ENCODE assay signal across 8 cellular contexts in the genomic region with DNA sequence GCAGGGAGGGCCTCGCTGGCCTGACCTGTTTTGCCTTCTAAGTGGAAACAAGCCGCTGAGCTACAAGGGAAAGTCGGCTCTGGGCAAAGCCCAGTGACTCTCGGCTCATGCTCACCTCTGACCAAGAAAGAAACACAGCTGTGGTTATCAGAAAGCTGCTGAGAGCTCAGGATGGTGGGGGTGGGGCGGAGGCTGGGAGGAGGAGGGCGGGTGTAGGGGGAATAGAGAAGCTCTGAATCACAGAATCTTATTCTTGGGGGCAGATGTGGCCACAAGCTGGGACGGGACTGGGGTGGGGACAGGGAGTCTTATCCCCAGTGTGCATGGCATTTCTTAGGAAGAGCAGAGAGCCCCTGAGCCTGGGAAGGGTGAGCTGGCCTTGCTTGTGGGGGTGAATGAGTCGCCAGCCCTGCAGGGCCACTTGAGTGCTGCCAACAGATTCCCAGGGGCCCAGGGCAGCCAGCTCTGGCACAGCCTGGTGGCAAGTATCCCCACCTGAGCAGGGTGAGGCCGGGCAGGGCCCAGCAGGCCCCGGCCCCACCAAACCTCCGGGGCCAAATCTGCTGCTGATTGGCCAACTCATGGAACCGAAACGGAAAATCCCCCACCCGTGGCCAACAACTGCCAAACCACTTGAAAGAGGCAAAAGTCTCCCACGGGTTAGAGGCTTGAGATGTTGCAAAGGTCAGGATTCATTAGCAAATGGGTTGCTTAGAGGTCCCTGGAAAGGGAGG.
DNase-seq lines count a peak whose midpoint lies in the region; ATAC-seq, FAIRE-seq and TF ChIP-seq lines count a peak whose summit lies in the region.

No MANE protein-coding gene starts in this region.

- in situ Hi-C loops in astrocyte of the spinal cord (cut with HindIII; ENCODE audit: low sequenced_read_pairs) (no loop called here), HepG2 (cut with HindIII; ENCODE audit: extremely low pct_ligation_motif_present, low pct_unique_long_range_greater_than_20kb) (no loop called here)

- TF ChIP-seq POLR2A in HepG2 (IDR thresholded peaks at IDR 0.05; ENCODE audit: insufficient read depth in 1 of 2, low read depth in 2 of 2, low read length in 2 of 2) = no peak

- no peak for TF ChIP-seq RAD21 in HepG2 (CRISPR knock-in tag; IDR thresholded peaks at IDR 0.05)

- H2AFZ ChIP-seq in HepG2 (ENCODE audit: low read length) = no peak overlapping the region

- ATAC-seq in HG03108 (IDR thresholded peaks at IDR 0.05; ENCODE audit: unreplicated experiment) (peak; percentile 62), HepG2 (peak; percentile 59)

- peaks cover 3 to 17% of the 10 kb centered on the region in 2 experiments; a peak in 3 of 5 replicates for H3K27me3 ChIP-seq in HepG2 (ENCODE audit: control insufficient read depth in 1 of 2, insufficient read depth in 2 of 2, low read length in 2 of 2)

- no peak overlapping the region for H3K9ac ChIP-seq in HepG2 (ENCODE audit: insufficient read depth, low read depth, low read length)

- WGBS in HepG2 (ENCODE audit: low lambda C conversion rate) = 4% methylated on average over 12 of the region's 15 CpGs

- POLR2A ChIA-PET in HepG2 (lab: Yijun Ruan, JAX) = interaction anchor here (1.0 to 2.5 kb wide), 4 partner anchors 13 to 25 kb away, joined by 3 to 13 read pairs (median 4); no protein-coding TSS in a partner anchor

- TF ChIP-seq CTCF in astrocyte of the spinal cord (IDR thresholded peaks at IDR 0.05; ENCODE audit: low read depth, low read length) (no peak), HepG2 (CRISPR knock-in tag; IDR thresholded peaks at IDR 0.05) (no peak)

- DNase-seq in NOMO-1 (lab: John Stamatoyannopoulos, UW; ENCODE audit: unreplicated experiment in 2 of 2) = peak; percentile 13 to 27
- DNase-seq in NOMO-1 treated with dmso at 0.1 percent for 144 hours (lab: John Stamatoyannopoulos, UW; ENCODE audit: unreplicated experiment) = no peak
- DNase-seq in SW480 (ENCODE audit: low spot score) = peak; percentile 85
- peak; percentile 95 for DNase-seq in astrocyte of the spinal cord (ENCODE audit: low read depth, low spot score)
- no peak for DNase-seq in HepG2 (ENCODE audit: low spot score)
- peak; percentile 13 to 23 for DNase-seq in stimulated activated CD8-positive, alpha-beta memory T cell treated with anti-CD3 and anti-CD28 coated beads, Interleukin-15, amount 100 ng/mL, for 4 hours (ENCODE audit: low read depth in 2 of 2)
- no peak for DNase-seq in SHP77 treated with DMSO at 0.1 percent for 48 hours (lab: John Stamatoyannopoulos, UW)

- no peaks in the 10 kb centered on the region for H4K20me1 ChIP-seq in HepG2 (ENCODE audit: insufficient read depth, low read length)

- H3K4me2 ChIP-seq in HepG2 (ENCODE audit: low read depth, low read length) = peak overlapping the region; percentile 78

- no peaks in the 10 kb centered on the region for H3K36me3 ChIP-seq in HepG2 (replicated peaks in 1 of 2; ENCODE audit: control insufficient read depth in 1 of 2, insufficient read depth in 2 of 2, low read length in 2 of 2)

- no peak overlapping the region for H3K27ac ChIP-seq in HepG2 (ENCODE audit: extremely low read length, insufficient read depth, low read length)

- H3K79me2 ChIP-seq in HepG2 (ENCODE audit: insufficient read depth, low read length) = no peaks in the 10 kb centered on the region

- CTCF ChIA-PET in HepG2 (lab: Yijun Ruan, JAX; ENCODE audit: low intra/inter-chr PET ratio, low total read pairs) = no interaction called here

- intact Hi-C loops in HepG2 (cut with micrococcal nuclease; ENCODE audit: unreplicated experiment) = no loop called here

- H3K4me3 ChIP-seq in astrocyte of the spinal cord (ENCODE audit: low read depth, low read length) (no peak overlapping the region), HepG2 (replicated peaks in 1 of 3; ENCODE audit: insufficient read depth in 1 of 3, low read depth in 2 of 3, low read length in 3 of 3) (peak overlapping the region; percentile 18 to 59 (median 34); a peak in 3 of 6 replicates)

- peaks cover 32% of the 10 kb centered on the region for H3K4me1 ChIP-seq in HepG2 (ENCODE audit: insufficient read depth, low read length)

- no peaks in the 10 kb centered on the region for H3K9me3 ChIP-seq in HepG2 (ENCODE audit: low read length)

- BruUV-seq in HepG2 (replicated peaks; lab: Mats Ljungman, UMichigan) = no TSS peak

- no peak for FAIRE-seq in HepG2 (lab: Jason Lieb, UNC)

- TF ChIP-seq EP300 in HepG2 (IDR thresholded peaks at IDR 0.05; ENCODE audit: low read depth in 2 of 2, low read length in 2 of 2) (no peak), HepG2 (CRISPR knock-in tag; IDR thresholded peaks at IDR 0.05; ENCODE audit: borderline replicate concordance) (no peak)

TF ChIP-seq in HepG2, 621 proteins besides CTCF, POLR2A, EP300 and RAD21 (continues in another document):
- TF ChIP-seq ZNF547 (CRISPR knock-in tag; IDR thresholded peaks at IDR 0.05) = no peak
- TF ChIP-seq, protein P1, sequence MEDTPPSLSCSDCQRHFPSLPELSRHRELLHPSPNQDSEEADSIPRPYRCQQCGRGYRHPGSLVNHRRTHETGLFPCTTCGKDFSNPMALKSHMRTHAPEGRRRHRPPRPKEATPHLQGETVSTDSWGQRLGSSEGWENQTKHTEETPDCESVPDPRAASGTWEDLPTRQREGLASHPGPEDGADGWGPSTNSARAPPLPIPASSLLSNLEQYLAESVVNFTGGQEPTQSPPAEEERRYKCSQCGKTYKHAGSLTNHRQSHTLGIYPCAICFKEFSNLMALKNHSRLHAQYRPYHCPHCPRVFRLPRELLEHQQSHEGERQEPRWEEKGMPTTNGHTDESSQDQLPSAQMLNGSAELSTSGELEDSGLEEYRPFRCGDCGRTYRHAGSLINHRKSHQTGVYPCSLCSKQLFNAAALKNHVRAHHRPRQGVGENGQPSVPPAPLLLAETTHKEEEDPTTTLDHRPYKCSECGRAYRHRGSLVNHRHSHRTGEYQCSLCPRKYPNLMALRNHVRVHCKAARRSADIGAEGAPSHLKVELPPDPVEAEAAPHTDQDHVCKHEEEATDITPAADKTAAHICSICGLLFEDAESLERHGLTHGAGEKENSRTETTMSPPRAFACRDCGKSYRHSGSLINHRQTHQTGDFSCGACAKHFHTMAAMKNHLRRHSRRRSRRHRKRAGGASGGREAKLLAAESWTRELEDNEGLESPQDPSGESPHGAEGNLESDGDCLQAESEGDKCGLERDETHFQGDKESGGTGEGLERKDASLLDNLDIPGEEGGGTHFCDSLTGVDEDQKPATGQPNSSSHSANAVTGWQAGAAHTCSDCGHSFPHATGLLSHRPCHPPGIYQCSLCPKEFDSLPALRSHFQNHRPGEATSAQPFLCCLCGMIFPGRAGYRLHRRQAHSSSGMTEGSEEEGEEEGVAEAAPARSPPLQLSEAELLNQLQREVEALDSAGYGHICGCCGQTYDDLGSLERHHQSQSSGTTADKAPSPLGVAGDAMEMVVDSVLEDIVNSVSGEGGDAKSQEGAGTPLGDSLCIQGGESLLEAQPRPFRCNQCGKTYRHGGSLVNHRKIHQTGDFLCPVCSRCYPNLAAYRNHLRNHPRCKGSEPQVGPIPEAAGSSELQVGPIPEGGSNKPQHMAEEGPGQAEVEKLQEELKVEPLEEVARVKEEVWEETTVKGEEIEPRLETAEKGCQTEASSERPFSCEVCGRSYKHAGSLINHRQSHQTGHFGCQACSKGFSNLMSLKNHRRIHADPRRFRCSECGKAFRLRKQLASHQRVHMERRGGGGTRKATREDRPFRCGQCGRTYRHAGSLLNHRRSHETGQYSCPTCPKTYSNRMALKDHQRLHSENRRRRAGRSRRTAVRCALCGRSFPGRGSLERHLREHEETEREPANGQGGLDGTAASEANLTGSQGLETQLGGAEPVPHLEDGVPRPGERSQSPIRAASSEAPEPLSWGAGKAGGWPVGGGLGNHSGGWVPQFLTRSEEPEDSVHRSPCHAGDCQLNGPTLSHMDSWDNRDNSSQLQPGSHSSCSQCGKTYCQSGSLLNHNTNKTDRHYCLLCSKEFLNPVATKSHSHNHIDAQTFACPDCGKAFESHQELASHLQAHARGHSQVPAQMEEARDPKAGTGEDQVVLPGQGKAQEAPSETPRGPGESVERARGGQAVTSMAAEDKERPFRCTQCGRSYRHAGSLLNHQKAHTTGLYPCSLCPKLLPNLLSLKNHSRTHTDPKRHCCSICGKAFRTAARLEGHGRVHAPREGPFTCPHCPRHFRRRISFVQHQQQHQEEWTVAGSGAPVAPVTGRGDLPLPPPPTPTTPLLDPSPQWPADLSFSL (CRISPR knock-in tag; IDR thresholded peaks at IDR 0.05) = peak; percentile 38; the same call in 1 of the 2 replicates
- TF ChIP-seq, protein P2, sequence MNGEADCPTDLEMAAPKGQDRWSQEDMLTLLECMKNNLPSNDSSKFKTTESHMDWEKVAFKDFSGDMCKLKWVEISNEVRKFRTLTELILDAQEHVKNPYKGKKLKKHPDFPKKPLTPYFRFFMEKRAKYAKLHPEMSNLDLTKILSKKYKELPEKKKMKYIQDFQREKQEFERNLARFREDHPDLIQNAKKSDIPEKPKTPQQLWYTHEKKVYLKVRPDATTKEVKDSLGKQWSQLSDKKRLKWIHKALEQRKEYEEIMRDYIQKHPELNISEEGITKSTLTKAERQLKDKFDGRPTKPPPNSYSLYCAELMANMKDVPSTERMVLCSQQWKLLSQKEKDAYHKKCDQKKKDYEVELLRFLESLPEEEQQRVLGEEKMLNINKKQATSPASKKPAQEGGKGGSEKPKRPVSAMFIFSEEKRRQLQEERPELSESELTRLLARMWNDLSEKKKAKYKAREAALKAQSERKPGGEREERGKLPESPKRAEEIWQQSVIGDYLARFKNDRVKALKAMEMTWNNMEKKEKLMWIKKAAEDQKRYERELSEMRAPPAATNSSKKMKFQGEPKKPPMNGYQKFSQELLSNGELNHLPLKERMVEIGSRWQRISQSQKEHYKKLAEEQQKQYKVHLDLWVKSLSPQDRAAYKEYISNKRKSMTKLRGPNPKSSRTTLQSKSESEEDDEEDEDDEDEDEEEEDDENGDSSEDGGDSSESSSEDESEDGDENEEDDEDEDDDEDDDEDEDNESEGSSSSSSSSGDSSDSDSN (CRISPR knock-in tag; IDR thresholded peaks at IDR 0.05) = 0 out of 2 replicates have a peak, but pooled peaks have one; percentile 11

Comparison
In these comparisons a context has a peak if more than half of its experiments do, and no peak if none do; other contexts are left out.
1. DNase-seq: peak in NOMO-1 (2 of 2), SW480 (single experiment), astrocyte of the spinal cord (single experiment) and stimulated activated CD8-positive, alpha-beta memory T cell treated with anti-CD3 and anti-CD28 coated beads, Interleukin-15, amount 100 ng/mL, for 4 hours (2 of 2); none in NOMO-1 treated with dmso at 0.1 percent for 144 hours (single experiment), HepG2 (single experiment) and SHP77 treated with DMSO at 0.1 percent for 48 hours (single experiment).